Comparison of ENCODE assay signal across 8 cellular contexts in genomic region chr1:31934706-31935629, GRCh38. TPM values are rescaled to one million over a fixed set of nuclear protein-coding genes. Genes with fewer than 3 reads are reported as not detected.
DNase-seq lines count a peak whose midpoint lies in the region; ATAC-seq, FAIRE-seq and TF ChIP-seq lines count a peak whose summit lies in the region.

No MANE protein-coding gene starts in this region.

- H3K27me3 ChIP-seq in SK-N-SH (ENCODE audit: insufficient read depth) (no peaks in the 10 kb centered on the region), endothelial cell of umbilical vein (ENCODE audit: control insufficient read depth in 2 of 2, insufficient read depth in 2 of 2, low read length in 2 of 2) (no peaks in the 10 kb centered on the region), psoas muscle (ENCODE audit: insufficient read depth in 3 of 3, low read length in 2 of 3) (no peaks in the 10 kb centered on the region)

- H3K4me3 ChIP-seq in SK-N-SH (ENCODE audit: low read depth in 2 of 2, low read length in 1 of 2) (peak overlapping the region in 1 of 2 experiments; percentile 78; a peak in 2 of 4 replicates), endothelial cell of umbilical vein (replicated peaks in 1 of 3; ENCODE audit: insufficient read depth in 1 of 3, low read depth in 1 of 3, low read length in 3 of 3) (peak overlapping the region in 1 of 3 experiments; percentile 34), psoas muscle (peak overlapping the region; percentile 70)

- peak overlapping the region; percentile 99 for H3K27ac Mint-ChIP-seq in activated CD4-positive, alpha-beta T cell treated with anti-CD3 and anti-CD28 coated beads for 36 hours

- no peaks in the 10 kb centered on the region for H3K9me1 ChIP-seq in endothelial cell of umbilical vein (replicated peaks; ENCODE audit: control insufficient read depth, extremely low read depth, insufficient read depth, low read length)

- H3K9ac ChIP-seq in SK-N-SH (peak overlapping the region; percentile 43; the same call in 1 of the 2 replicates), endothelial cell of umbilical vein (replicated peaks; ENCODE audit: extremely low read depth, insufficient read depth, low read length) (peak overlapping the region; percentile 51)

- WGBS in SK-N-SH (ENCODE audit: low lambda C conversion rate), result 35% methylated on average over 8 of the region's 8 CpGs
- WGBS in psoas muscle, 3 donors, result 15 to 24% (median 19%) methylated on average over 8 of the region's 8 CpGs

- H2AFZ ChIP-seq in SK-N-SH (ENCODE audit: low read depth) (no peak overlapping the region), endothelial cell of umbilical vein (ENCODE audit: low read depth, low read length) (no peak overlapping the region)

- BruUV-seq in endothelial cell of umbilical vein (replicated peaks; lab: Mats Ljungman, UMichigan), result TSS peak; percentile 12

- H3F3A ChIP-seq in SK-N-SH (replicated peaks; ENCODE audit: insufficient read depth), result peaks cover 53% of the 10 kb centered on the region

- dilution Hi-C loops in endothelial cell of umbilical vein (cut with MboI; ENCODE audit: extremely low pct_ligation_motif_present, low sequenced_read_pairs), result no loop called here

- H3K36me3 Mint-ChIP-seq in activated CD4-positive, alpha-beta T cell treated with anti-CD3 and anti-CD28 coated beads for 36 hours (ENCODE audit: low read depth), result peaks cover 42% of the 10 kb centered on the region

- H4K20me1 ChIP-seq in SK-N-SH (ENCODE audit: insufficient read depth) (peaks cover 75% of the 10 kb centered on the region), endothelial cell of umbilical vein (replicated peaks; ENCODE audit: control insufficient read depth, extremely low read depth, insufficient read depth, low read length) (no peaks in the 10 kb centered on the region)

- no peaks in the 10 kb centered on the region for H3K9me2 ChIP-seq in SK-N-SH

- intact Hi-C loops in activated CD4-positive, alpha-beta T cell treated with anti-CD3 and anti-CD28 coated beads for 36 hours (cut with DNase I, micrococcal nuclease), result loop anchor here (5.0 to 10.0 kb wide), 6 partner anchors 77 to 1180 kb away; partner anchors contain the start of genes KHDRBS1 (in 1 of the 2), LAPTM5 (in 1 of the 2), LCK (in 1 of the 2) and PUM1 (in 1 of the 2)
- intact Hi-C loops in endothelial cell of umbilical vein (cut with micrococcal nuclease), result loop anchor here (10.0 kb wide), 2 partner anchors 290 to 350 kb away; partner anchors contain the start of gene PEF1
- intact Hi-C loops in psoas muscle (cut with DNase I), result no loop called here

- peak; percentile 13 for ATAC-seq in activated CD4-positive, alpha-beta T cell treated with anti-CD3 and anti-CD28 coated beads for 36 hours
- ATAC-seq in psoas muscle, result no peak
- ATAC-seq in HG02623 (IDR thresholded peaks at IDR 0.05; ENCODE audit: unreplicated experiment), result no peak

- no peaks in the 10 kb centered on the region for H3K9me3 Mint-ChIP-seq in activated CD4-positive, alpha-beta T cell treated with anti-CD3 and anti-CD28 coated beads for 36 hours (ENCODE audit: low read depth)

- FAIRE-seq in endothelial cell of umbilical vein (lab: Jason Lieb, UNC), result no peak

- H3K4me3 Mint-ChIP-seq in activated CD4-positive, alpha-beta T cell treated with anti-CD3 and anti-CD28 coated beads for 36 hours, result peak overlapping the region; percentile 91

- TF ChIP-seq EP300 in SK-N-SH (IDR thresholded peaks at IDR 0.05; ENCODE audit: borderline replicate concordance in 1 of 2, low read depth in 1 of 2, low read length in 1 of 2), result no peak

- H3K36me3 ChIP-seq in SK-N-SH (replicated peaks in 1 of 2; ENCODE audit: control insufficient read depth in 1 of 2, insufficient read depth in 2 of 2, low read length in 1 of 2), result peaks cover 0 to 11% of the 10 kb centered on the region in 2 experiments
- H3K36me3 ChIP-seq in endothelial cell of umbilical vein (ENCODE audit: control insufficient read depth in 2 of 2, extremely low read depth in 1 of 2, insufficient read depth in 2 of 2, low read length in 2 of 2), result no peaks in the 10 kb centered on the region
- no peaks in the 10 kb centered on the region for H3K36me3 ChIP-seq in psoas muscle (ENCODE audit: insufficient read depth in 1 of 2, low read depth in 1 of 2)

- H3K4me1 ChIP-seq in SK-N-SH (ENCODE audit: control insufficient read depth in 1 of 2, insufficient read depth in 2 of 2, low read depth in 1 of 2, low read length in 1 of 2), result peaks cover 17 to 74% of the 10 kb centered on the region in 2 experiments
- H3K4me1 ChIP-seq in endothelial cell of umbilical vein (ENCODE audit: control insufficient read depth, extremely low read depth, insufficient read depth, low read length), result peaks cover 70% of the 10 kb centered on the region
- peaks cover 61% of the 10 kb centered on the region for H3K4me1 ChIP-seq in psoas muscle

- H3K79me2 ChIP-seq in SK-N-SH (ENCODE audit: insufficient read depth), result peaks cover 78% of the 10 kb centered on the region
- H3K79me2 ChIP-seq in endothelial cell of umbilical vein (ENCODE audit: control insufficient read depth, insufficient read depth, low read length), result peaks cover 79% of the 10 kb centered on the region

- peak overlapping the region in 1 of 2 experiments; percentile 76; a peak in 2 of 4 replicates for H3K27ac ChIP-seq in SK-N-SH (ENCODE audit: low read depth in 2 of 2, low read length in 1 of 2)
- peak overlapping the region; percentile 58 for H3K27ac ChIP-seq in endothelial cell of umbilical vein (ENCODE audit: insufficient read depth, low read depth, low read length)
- peak overlapping the region; percentile 90 for H3K27ac ChIP-seq in psoas muscle

- CTCF ChIA-PET in activated CD4-positive, alpha-beta T cell treated with anti-CD3 and anti-CD28 coated beads for 36 hours (lab: Charles Lee), result interaction anchor here (0.6 to 3.9 kb wide), 19 partner anchors 8 to 137 kb away, joined by 3 to 41 read pairs (median 4); no protein-coding TSS in a partner anchor
- CTCF ChIA-PET in SK-N-SH (lab: Yijun Ruan, JAX) (interaction anchor here (0.9 to 2.6 kb wide), 7 partner anchors 15 to 316 kb away, joined by 3 to 8 read pairs (median 3); no protein-coding TSS in a partner anchor), endothelial cell of umbilical vein (lab: Charles Lee) (interaction anchor here (0.8 to 3.7 kb wide), 7 partner anchors 9 to 146 kb away, joined by 4 to 24 read pairs (median 7); partner anchors contain the start of gene SPOCD1)

- no peak for TF ChIP-seq CTCF in SK-N-SH (IDR thresholded peaks at IDR 0.05)
- no peak for TF ChIP-seq CTCF in endothelial cell of umbilical vein (IDR thresholded peaks at IDR 0.05; ENCODE audit: extremely low read depth in 1 of 2, insufficient read depth in 1 of 2, low read depth in 1 of 2, low read length in 2 of 2)
- no peak for TF ChIP-seq CTCF in psoas muscle (IDR thresholded peaks at IDR 0.05)

- H3K9me3 ChIP-seq in SK-N-SH, result no peaks in the 10 kb centered on the region
- H3K9me3 ChIP-seq in endothelial cell of umbilical vein (replicated peaks; ENCODE audit: control insufficient read depth, insufficient read depth, low read length), result no peaks in the 10 kb centered on the region
- no peaks in the 10 kb centered on the region for H3K9me3 ChIP-seq in psoas muscle

- POLR2A ChIA-PET in activated CD4-positive, alpha-beta T cell treated with anti-CD3 and anti-CD28 coated beads for 36 hours (lab: Charles Lee), result interaction anchor here (0.5 to 2.5 kb wide), 12 partner anchors 8 to 290 kb away, joined by 3 to 13 read pairs (median 4); partner anchors contain the start of gene PEF1
- POLR2A ChIA-PET in SK-N-SH (lab: Yijun Ruan, JAX), result interaction anchor here (0.8 kb wide), 1 partner anchor 146 kb away, joined by 3 read pairs; no protein-coding TSS in a partner anchor
- POLR2A ChIA-PET in endothelial cell of umbilical vein (lab: Charles Lee), result interaction anchor here (1.4 kb wide), 1 partner anchor 27 kb away, joined by 3 read pairs; no protein-coding TSS in a partner anchor

- peak; percentile 56 for DNase-seq in activated CD4-positive, alpha-beta T cell treated with anti-CD3 and anti-CD28 coated beads for 36 hours
- DNase-seq in activated CD4-positive, alpha-beta T cell treated with anti-CD3 and anti-CD28 coated beads, Interleukin-2, amount 50 U/mL, for 1 hour, result no peak
- DNase-seq in SK-N-SH, result no peak
- DNase-seq in endothelial cell of umbilical vein (ENCODE audit: low read depth, low spot score), result peak; percentile 58
- DNase-seq in psoas muscle, result no peak
- no peak for DNase-seq in GM19240 (ENCODE audit: insufficient read length, low spot score)
- no peak for DNase-seq in NCI-H2081 treated with DMSO at 0.1 percent for 48 hours (lab: John Stamatoyannopoulos, UW)

- TF ChIP-seq POLR2A in endothelial cell of umbilical vein (IDR thresholded peaks at IDR 0.05; ENCODE audit: low read depth, low read length), result no peak

- peaks cover 77% of the 10 kb centered on the region for H3K4me1 Mint-ChIP-seq in activated CD4-positive, alpha-beta T cell treated with anti-CD3 and anti-CD28 coated beads for 36 hours

- no peak for TF ChIP-seq RAD21 in SK-N-SH (IDR thresholded peaks at IDR 0.05; ENCODE audit: low read length)

- no peaks in the 10 kb centered on the region for H3K27me3 Mint-ChIP-seq in activated CD4-positive, alpha-beta T cell treated with anti-CD3 and anti-CD28 coated beads for 36 hours

- H3K4me2 ChIP-seq in SK-N-SH (peak overlapping the region; percentile 73), endothelial cell of umbilical vein (ENCODE audit: insufficient read depth, low read length) (peak overlapping the region; percentile 71)

TF ChIP-seq in SK-N-SH, 30 proteins besides CTCF, POLR2A, EP300 and RAD21 (continues in another document):
- TF ChIP-seq RCOR1 (IDR thresholded peaks at IDR 0.05; ENCODE audit: low read length) (no peak), GATA2 (CRISPR knock-in tag; IDR thresholded peaks at IDR 0.05) (no peak), JUND (IDR thresholded peaks at IDR 0.05) (peak; percentile 64)

TF ChIP-seq in endothelial cell of umbilical vein, 7 proteins besides CTCF, POLR2A, EP300 and RAD21 (continues in another document):
- TF ChIP-seq FOS (IDR thresholded peaks at IDR 0.05; ENCODE audit: borderline replicate concordance, insufficient read depth, low read length), result peak; percentile 70

RNA-seq across cellular contexts. Expression of gene PTP4A2, which starts 3.2 kb away (rescaled TPM):
- total RNA-seq in activated CD4-positive, alpha-beta T cell treated with anti-CD3 and anti-CD28 coated beads for 36 hours, result 100 to 1,000 TPM; 279 to 314 TPM
- polyA plus RNA-seq in SK-N-SH (2012; rRNA removed) (41.7 and 46.7 TPM in 2 replicates), endothelial cell of umbilical vein (44.4 and 74.1 TPM in 2 replicates), psoas muscle (100 to 1,000 TPM; 246 to 729 (median 300) TPM)
- 65.9 and 99.4 TPM in 2 replicates for polyA plus RNA-seq in SK-N-SH (2012; cell fraction: cytosol; rRNA removed)
- 14.6 and 20.7 TPM in 2 replicates for polyA plus RNA-seq in SK-N-SH (2012; cell fraction: nucleus; rRNA removed)
- total RNA-seq in endothelial cell of umbilical vein (172 and 184 TPM in 2 replicates), psoas muscle (100 to 1,000 TPM; 290 to 532 (median 433) TPM)
- polyA plus RNA-seq in endothelial cell of umbilical vein (2011; cell fraction: cytosol; rRNA removed), result 102 and 107 TPM in 2 replicates
- polyA plus RNA-seq in endothelial cell of umbilical vein (2011; cell fraction: nucleus; rRNA removed), result 38.7 and 54.6 TPM in 2 replicates
- polyA plus RNA-seq in endothelial cell of umbilical vein (2012), result 178 and 265 TPM in 2 replicates
- 212 and 224 TPM in 2 replicates for polyA minus RNA-seq in endothelial cell of umbilical vein
- polyA minus RNA-seq in endothelial cell of umbilical vein (2011; cell fraction: cytosol; rRNA and poly(A)+ RNA removed), result 348 TPM
- 65.7 and 95.4 TPM in 2 replicates for polyA minus RNA-seq in endothelial cell of umbilical vein (2011; cell fraction: nucleus; rRNA and poly(A)+ RNA removed)

Comparison
In these comparisons a context has a peak if more than half of its experiments do, and no peak if none do; other contexts are left out.
1. DNase-seq: peak in activated CD4-positive, alpha-beta T cell treated with anti-CD3 and anti-CD28 coated beads for 36 hours (single experiment) and endothelial cell of umbilical vein (single experiment); none in activated CD4-positive, alpha-beta T cell treated with anti-CD3 and anti-CD28 coated beads, Interleukin-2, amount 50 U/mL, for 1 hour (single experiment), SK-N-SH (single experiment), psoas muscle (0 of 2), GM19240 (single experiment) and NCI-H2081 treated with DMSO at 0.1 percent for 48 hours (single experiment).
2. intact Hi-C loops: an anchor here in activated CD4-positive, alpha-beta T cell treated with anti-CD3 and anti-CD28 coated beads for 36 hours (5.0 to 10.0 kb wide) and endothelial cell of umbilical vein (10.0 kb wide); none called in psoas muscle.